ENCODE assay signal across 27 cellular contexts in genomic region chr7:138892016-138892630, GRCh38.
DNase-seq lines count a peak whose midpoint lies in the region; ATAC-seq, FAIRE-seq and TF ChIP-seq lines count a peak whose summit lies in the region.
"Had no signal": no experiment of that assay in that cellular context is flagged by ENCODE, and none has a peak within 500 bp of the region (broad histone marks: within the 10 kb centered on the region; RNA-seq: fewer than 3 reads in every experiment).

No MANE protein-coding gene starts in this region.

- no peak for DNase-seq in A549 (ENCODE audit: low read depth in 1 of 2, low spot score in 1 of 2)
- DNase-seq in NCI-H69 (lab: John Stamatoyannopoulos, UW), result peak; percentile 57
- DNase-seq in colonic mucosa, result no peak
- DNase-seq in mucosa of descending colon, result no peak
- DNase-seq in left lobe of liver (ENCODE audit: low spot score), result no peak
- DNase-seq in AML-193 (lab: John Stamatoyannopoulos, UW), result no peak
- no peak for DNase-seq in sigmoid colon
- DNase-seq in NCI-H526 treated with DMSO at 0.1 percent for 48 hours (lab: John Stamatoyannopoulos, UW), result no peak
- DNase-seq: activated CD4-positive, alpha-beta T cell treated with anti-CD3 and anti-CD28 coated beads, Interleukin-2, amount 10 ng/mL, durations not matched to agents 24 days and 14 days; activated naive CD4-positive, alpha-beta T cell; activated T-cell treated with anti-CD3 and anti-CD28 coated beads, Interleukin-2, amount 50 U/mL, for 48 hours; effector memory CD4-positive, alpha-beta T cell; islet precursor cell; mammary epithelial cell; NCI-H1105; occipital lobe; retina; spleen; stimulated activated CD4-positive, alpha-beta T cell treated with anti-CD3 and anti-CD28 coated beads, Interleukin-2, amount 100 ng/mL, for 48 hours; stimulated activated naive B cell treated with anti-CD40 and anti-IgM and Interleukin-4, amounts not matched to agents 10 μg/mL and 1 μg/mL and 100 μg/mL, for 72 hours; T-helper 9 cell; WERI-Rb-1 had no signal

- TF ChIP-seq RAD21 in A549 (conservative IDR thresholded peaks at IDR 0.05 in 1 of 2, IDR thresholded peaks at IDR 0.05 in 1 of 2), result no peak

- POLR2A ChIA-PET in A549 (lab: Yijun Ruan, JAX), result interaction anchor here (0.6 to 1.4 kb wide), 2 partner anchors 43 to 91 kb away, joined by 3 to 4 read pairs; no protein-coding TSS in a partner anchor

- FAIRE-seq in A549 (lab: Jason Lieb, UNC), result no peak
- FAIRE-seq: colon, D721Med, GM19239, urothelium cell line had no signal

- peak overlapping the region; percentile 76 to 83 for H3K27ac ChIP-seq in A549
- H3K27ac ChIP-seq in colonic mucosa, result peak overlapping the region; percentile 9
- no peak overlapping the region for H3K27ac ChIP-seq in sigmoid colon
- H3K27ac ChIP-seq: C4-2B, WERI-Rb-1 had no signal

- H3K27me3 ChIP-seq in colonic mucosa (no peaks in the 10 kb centered on the region), sigmoid colon (no peaks in the 10 kb centered on the region)
- H3K27me3 ChIP-seq: spleen had no signal

- no peak overlapping the region for H3K4me3 ChIP-seq in A549
- H3K4me3 ChIP-seq in colonic mucosa, result no peak overlapping the region
- H3K4me3 ChIP-seq in mucosa of descending colon, result no peak overlapping the region
- no peak overlapping the region for H3K4me3 ChIP-seq in sigmoid colon
- H3K4me3 ChIP-seq: spleen had no signal

- peak overlapping the region; percentile 84 for H3K4me2 ChIP-seq in A549

- no peaks in the 10 kb centered on the region for H3K36me3 ChIP-seq in colonic mucosa
- no peaks in the 10 kb centered on the region for H3K36me3 ChIP-seq in mucosa of descending colon (ENCODE audit: low read depth)
- peaks cover 0 to 1% (median 0%) of the 10 kb centered on the region in 4 donors for H3K36me3 ChIP-seq in sigmoid colon
- H3K36me3 ChIP-seq: spleen had no signal

- CTCF ChIA-PET in A549 (lab: Yijun Ruan, JAX), result interaction anchor here (1.3 to 3.9 kb wide), 2 partner anchors 11 to 89 kb away, joined by 4 to 15 read pairs; partner anchors contain the start of gene KIAA1549

- no peak for ATAC-seq in A549
- peak; percentile 61 for ATAC-seq in mucosa of descending colon
- ATAC-seq in left lobe of liver, result no peak
- ATAC-seq: stimulated activated naive B cell treated with anti-CD40 and anti-IgM and Interleukin-4, amounts not matched to agents 10 μg/mL and 1 μg/mL and 100 μg/mL, for 72 hours had no signal

- 38% methylated on average over 3 of the region's 3 CpGs for WGBS in A549 (ENCODE audit: missing lambda C conversion rate)
- WGBS in sigmoid colon, 2 donors, result 23 to 69% methylated on average over 3 of the region's 3 CpGs

- H3K9me3 ChIP-seq in A549 (no peaks in the 10 kb centered on the region), colonic mucosa (no peaks in the 10 kb centered on the region), mucosa of descending colon (no peaks in the 10 kb centered on the region), sigmoid colon (no peaks in the 10 kb centered on the region)
- H3K9me3 ChIP-seq: spleen had no signal

- TF ChIP-seq POLR2A in A549 (IDR thresholded peaks at IDR 0.05; ENCODE audit: low read length), result no peak
- TF ChIP-seq POLR2A in sigmoid colon (IDR thresholded peaks at IDR 0.05), result no peak

- no peak for TF ChIP-seq EP300 in A549 (IDR thresholded peaks at IDR 0.05)
- TF ChIP-seq EP300 in sigmoid colon (IDR thresholded peaks at IDR 0.05), result no peak

- TF ChIP-seq CTCF in A549 (IDR thresholded peaks at IDR 0.05) (no peak), colonic mucosa (IDR thresholded peaks at IDR 0.05) (no peak), mucosa of descending colon (IDR thresholded peaks at IDR 0.05) (no peak), sigmoid colon (IDR thresholded peaks at IDR 0.05) (no peak)

- peaks cover 61% of the 10 kb centered on the region for H3K4me1 ChIP-seq in A549
- H3K4me1 ChIP-seq in colonic mucosa, result peaks cover 4% of the 10 kb centered on the region
- H3K4me1 ChIP-seq in mucosa of descending colon (ENCODE audit: low read depth), result no peaks in the 10 kb centered on the region
- no peaks in the 10 kb centered on the region for H3K4me1 ChIP-seq in sigmoid colon
- H3K4me1 ChIP-seq: spleen had no signal

- no peak overlapping the region for H3K9ac ChIP-seq in colonic mucosa (ENCODE audit: low read depth in 2 of 2, low read length in 2 of 2)

- intact Hi-C loops in colonic mucosa (cut with DNase I) (no loop called here), mucosa of descending colon (cut with DNase I, micrococcal nuclease) (no loop called here), sigmoid colon (cut with DNase I) (no loop called here)

TF ChIP-seq in A549, 52 proteins besides CTCF, POLR2A, EP300 and RAD21:
- TF ChIP-seq MYC (IDR thresholded peaks at IDR 0.05; ENCODE audit: borderline replicate concordance, low read length), result no peak
- TF ChIP-seq FOSL2 (IDR thresholded peaks at IDR 0.05), result no peak
- 0 out of 2 replicates have a peak, but pooled peaks have one; percentile 18 for TF ChIP-seq FOSL2 (CRISPR knock-in tag; IDR thresholded peaks at IDR 0.05)

Comparison
In these comparisons a context has a peak if more than half of its experiments do, and no peak if none do; other contexts are left out.
1. H3K27ac ChIP-seq: peak in A549 (2 of 2) and colonic mucosa (single experiment); none in sigmoid colon (0 of 4).